9 cellular contexts compared by ENCODE assay signal in genomic region chr4:76197001-76197743, GRCh38. TPM values are rescaled to one million over a fixed set of nuclear protein-coding genes. Genes with fewer than 3 reads are reported as not detected.
A peak's percentile ranks its signal among the peaks of the same experiment; 100 is the strongest.
DNase-seq lines count a peak whose midpoint lies in the region; ATAC-seq and TF ChIP-seq lines count a peak whose summit lies in the region.
"Had no signal": no experiment of that assay in that cellular context is flagged by ENCODE, and none has a peak within 500 bp of the region (broad histone marks: within the 10 kb centered on the region; RNA-seq: fewer than 3 reads in every experiment).

No MANE protein-coding gene starts in this region.

- H3K9ac ChIP-seq in mammary epithelial cell (ENCODE audit: insufficient read depth, low read length) = peak overlapping the region; percentile 51
- no peak overlapping the region for H3K9ac ChIP-seq in muscle layer of colon (ENCODE audit: low read length)

- H3K4me3 ChIP-seq in mammary epithelial cell (replicated peaks in 1 of 3; ENCODE audit: insufficient read depth in 1 of 3, low read depth in 2 of 3, low read length in 3 of 3) = no peak overlapping the region
- no peak overlapping the region for H3K4me3 ChIP-seq in muscle layer of colon (ENCODE audit: low read depth in 1 of 2, low read length in 2 of 2)
- H3K4me3 ChIP-seq in transverse colon = no peak overlapping the region

- no peaks in the 10 kb centered on the region for H3K27me3 Mint-ChIP-seq in activated CD4-positive, alpha-beta T cell treated with anti-CD3 and anti-CD28 coated beads, Interleukin-2, amount 10 ng/mL, durations not matched to agents 7 days and 5 days
- H3K27me3 Mint-ChIP-seq in activated CD4-positive, alpha-beta T cell treated with anti-CD3 and anti-CD28 coated beads, Interleukin-2, amount 10 ng/mL, durations not matched to agents 24 days and 14 days = no peaks in the 10 kb centered on the region

- intact Hi-C loops in activated CD4-positive, alpha-beta T cell treated with anti-CD3 and anti-CD28 coated beads, Interleukin-2, amount 10 ng/mL, durations not matched to agents 24 days and 14 days (cut with micrococcal nuclease) = loop anchor here (5.0 kb wide), 1 partner anchor 105 kb away; no protein-coding TSS in a partner anchor
- intact Hi-C loops in mammary epithelial cell (cut with micrococcal nuclease) (no loop called here), transverse colon (cut with DNase I; ENCODE audit: low total_unique reads) (no loop called here)

- H2AFZ ChIP-seq in mammary epithelial cell (ENCODE audit: low read depth, low read length) = no peak overlapping the region

- ATAC-seq in GM21786 (IDR thresholded peaks at IDR 0.05; ENCODE audit: unreplicated experiment) = no peak

- H3K79me2 ChIP-seq in mammary epithelial cell (ENCODE audit: insufficient read depth, low read length) = peaks cover 62% of the 10 kb centered on the region

- H3K27me3 ChIP-seq in mammary epithelial cell (ENCODE audit: insufficient read depth, low read length) (no peaks in the 10 kb centered on the region), muscle layer of colon (ENCODE audit: control insufficient read depth in 1 of 2, insufficient read depth in 2 of 2, low read length in 2 of 2) (no peaks in the 10 kb centered on the region), transverse colon (no peaks in the 10 kb centered on the region)

- in situ Hi-C loops in mammary epithelial cell (cut with MboI; ENCODE audit: low sequenced_read_pairs in 2 of 2) = loop anchor here in 1 of 2 donors (25.0 kb wide), 1 partner anchor 115 kb away; the partner anchor contains the start of gene STBD1
- in situ Hi-C loops in transverse colon (cut with MboI; ENCODE audit: low pct_ligation_motif_present in 1 of 4, low pct_unique_long_range_greater_than_20kb in 1 of 4, low sequenced_read_pairs in 3 of 4) = loop anchor here in 2 of 4 donors (25.0 kb wide), 2 partner anchors 165 to 315 kb away; no protein-coding TSS in a partner anchor
- in situ Hi-C loops in GM13977 (cut with MboI; ENCODE audit: low pct_unique_long_range_greater_than_20kb, low sequenced_read_pairs, unreplicated experiment) = no loop called here

- dilution Hi-C loops in mammary epithelial cell (cut with HindIII; ENCODE audit: low sequenced_read_pairs) = no loop called here

- H3K36me3 ChIP-seq in mammary epithelial cell (ENCODE audit: insufficient read depth, low read length) (peaks cover 6% of the 10 kb centered on the region), muscle layer of colon (ENCODE audit: insufficient read depth, low read length) (peaks cover 30% of the 10 kb centered on the region), transverse colon (peaks cover 0 to 23% (median 8%) of the 10 kb centered on the region in 4 donors)

- H3K4me1 Mint-ChIP-seq in activated CD4-positive, alpha-beta T cell treated with anti-CD3 and anti-CD28 coated beads, Interleukin-2, amount 10 ng/mL, durations not matched to agents 7 days and 5 days = peaks cover 33% of the 10 kb centered on the region
- H3K4me1 Mint-ChIP-seq in activated CD4-positive, alpha-beta T cell treated with anti-CD3 and anti-CD28 coated beads, Interleukin-2, amount 10 ng/mL, durations not matched to agents 24 days and 14 days = peaks cover 24% of the 10 kb centered on the region

- no TSS peak for BruUV-seq in mammary epithelial cell (replicated peaks; lab: Mats Ljungman, UMichigan)

- TF ChIP-seq CTCF in mammary epithelial cell (conservative IDR thresholded peaks at IDR 0.05 in 1 of 2, IDR thresholded peaks at IDR 0.05 in 1 of 2; ENCODE audit: extremely low read depth in 1 of 2, insufficient read depth in 1 of 2, low read depth in 1 of 2, low read length in 2 of 2) (no peak), transverse colon (IDR thresholded peaks at IDR 0.05) (no peak), GM13977 (IDR thresholded peaks at IDR 0.05; ENCODE audit: extremely low read depth, insufficient read depth, missing control alignments) (no peak)

- peak overlapping the region; percentile 9 for H3K27ac Mint-ChIP-seq in activated CD4-positive, alpha-beta T cell treated with anti-CD3 and anti-CD28 coated beads, Interleukin-2, amount 10 ng/mL, durations not matched to agents 7 days and 5 days
- no peak overlapping the region for H3K27ac Mint-ChIP-seq in activated CD4-positive, alpha-beta T cell treated with anti-CD3 and anti-CD28 coated beads, Interleukin-2, amount 10 ng/mL, durations not matched to agents 24 days and 14 days

- peak overlapping the region; percentile 70 for H3K27ac ChIP-seq in mammary epithelial cell (ENCODE audit: insufficient read depth, low read depth, low read length)
- peak overlapping the region; percentile 79 for H3K27ac ChIP-seq in muscle layer of colon (ENCODE audit: low read depth, low read length)
- peak overlapping the region; percentile 79 to 92 (median 88) for H3K27ac ChIP-seq in transverse colon

- DNase-seq in activated CD4-positive, alpha-beta T cell treated with anti-CD3 and anti-CD28 coated beads, Interleukin-2, amount 10 ng/mL, durations not matched to agents 7 days and 5 days = no peak
- no peak for DNase-seq in activated CD4-positive, alpha-beta T cell treated with anti-CD3 and anti-CD28 coated beads, Interleukin-2, amount 10 ng/mL, durations not matched to agents 24 days and 14 days
- DNase-seq in mammary epithelial cell = peak; percentile 60
- no peak for DNase-seq in transverse colon
- no peak for DNase-seq in NCI-H2107 (lab: John Stamatoyannopoulos, UW)
- no peak for DNase-seq in GM13977 (ENCODE audit: low spot score)

- H3K4me1 ChIP-seq in mammary epithelial cell (ENCODE audit: insufficient read depth, low read length) = peaks cover 67% of the 10 kb centered on the region
- H3K4me1 ChIP-seq in muscle layer of colon (ENCODE audit: insufficient read depth, low read length) = peaks cover 60% of the 10 kb centered on the region
- peaks cover 55 to 96% (median 77%) of the 10 kb centered on the region in 4 donors for H3K4me1 ChIP-seq in transverse colon

- H3K4me2 ChIP-seq in mammary epithelial cell (ENCODE audit: insufficient read depth, low read depth, low read length) = peak overlapping the region; percentile 57

- H3K4me3 Mint-ChIP-seq in activated CD4-positive, alpha-beta T cell treated with anti-CD3 and anti-CD28 coated beads, Interleukin-2, amount 10 ng/mL, durations not matched to agents 7 days and 5 days = no peak overlapping the region
- H3K4me3 Mint-ChIP-seq in activated CD4-positive, alpha-beta T cell treated with anti-CD3 and anti-CD28 coated beads, Interleukin-2, amount 10 ng/mL, durations not matched to agents 24 days and 14 days = no peak overlapping the region

- no peaks in the 10 kb centered on the region for H4K20me1 ChIP-seq in mammary epithelial cell (ENCODE audit: insufficient read depth, low read length)

- no peak for TF ChIP-seq EP300 in transverse colon (IDR thresholded peaks at IDR 0.05; ENCODE audit: low read depth)

- CTCF ChIA-PET in activated CD4-positive, alpha-beta T cell treated with anti-CD3 and anti-CD28 coated beads, Interleukin-2, amount 10 ng/mL, durations not matched to agents 7 days and 5 days (lab: Charles Lee) = no interaction called here
- CTCF ChIA-PET in mammary epithelial cell (lab: Charles Lee; ENCODE audit: low non-redundant PET) = no interaction called here

- no peak for TF ChIP-seq POLR2A in transverse colon (IDR thresholded peaks at IDR 0.05)

- POLR2A ChIA-PET in activated CD4-positive, alpha-beta T cell treated with anti-CD3 and anti-CD28 coated beads, Interleukin-2, amount 10 ng/mL, durations not matched to agents 7 days and 5 days (lab: Charles Lee) = no interaction called here

- WGBS in mammary epithelial cell (ENCODE audit: low coverage, missing lambda C conversion rate) = 47% methylated on average over 10 of the region's 10 CpGs
- 23 to 61% methylated on average over 2 to 10 of the region's 10 CpGs for WGBS in transverse colon (ENCODE audit: low coverage in 1 of 2), 2 donors

- peaks cover 5% of the 10 kb centered on the region for H3K9me3 Mint-ChIP-seq in activated CD4-positive, alpha-beta T cell treated with anti-CD3 and anti-CD28 coated beads, Interleukin-2, amount 10 ng/mL, durations not matched to agents 7 days and 5 days
- H3K9me3 Mint-ChIP-seq in activated CD4-positive, alpha-beta T cell treated with anti-CD3 and anti-CD28 coated beads, Interleukin-2, amount 10 ng/mL, durations not matched to agents 24 days and 14 days = peaks cover 5% of the 10 kb centered on the region

- peaks cover 29% of the 10 kb centered on the region for H3K36me3 Mint-ChIP-seq in activated CD4-positive, alpha-beta T cell treated with anti-CD3 and anti-CD28 coated beads, Interleukin-2, amount 10 ng/mL, durations not matched to agents 7 days and 5 days (ENCODE audit: low read depth)
- H3K36me3 Mint-ChIP-seq in activated CD4-positive, alpha-beta T cell treated with anti-CD3 and anti-CD28 coated beads, Interleukin-2, amount 10 ng/mL, durations not matched to agents 24 days and 14 days (ENCODE audit: low read depth) = peaks cover 14% of the 10 kb centered on the region

- H3K9me3 ChIP-seq in mammary epithelial cell (replicated peaks; ENCODE audit: insufficient read depth, low read length) = no peaks in the 10 kb centered on the region
- H3K9me3 ChIP-seq in muscle layer of colon (ENCODE audit: low read length) = no peaks in the 10 kb centered on the region
- no peaks in the 10 kb centered on the region for H3K9me3 ChIP-seq in transverse colon

RNA-seq across cellular contexts. Expression of gene SCARB2, which starts 16.5 kb away (rescaled TPM):
- total RNA-seq in activated CD4-positive, alpha-beta T cell treated with anti-CD3 and anti-CD28 coated beads, Interleukin-2, amount 10 ng/mL, durations not matched to agents 7 days and 5 days = 10 to 100 TPM; 17.0 to 17.8 TPM
- 1.5 and 1.7 TPM in 2 replicates for total RNA-seq in activated CD4-positive, alpha-beta T cell treated with anti-CD3 and anti-CD28 coated beads, Interleukin-2, amount 10 ng/mL, durations not matched to agents 24 days and 14 days
- total RNA-seq in mammary epithelial cell = 100 to 1,000 TPM in 1 of 2 donors, 10 to 100 TPM in 1; 75.6 to 103 TPM
- polyA plus RNA-seq in mammary epithelial cell = 41.9 TPM
- 131 TPM for polyA minus RNA-seq in mammary epithelial cell
- total RNA-seq in transverse colon = 100 to 1,000 TPM; 139 to 210 (median 194) TPM

RNA-seq across cellular contexts. Expression of gene NUP54, which starts 49.0 kb away (rescaled TPM):
- 10 to 100 TPM; 50.3 to 52.5 TPM for total RNA-seq in activated CD4-positive, alpha-beta T cell treated with anti-CD3 and anti-CD28 coated beads, Interleukin-2, amount 10 ng/mL, durations not matched to agents 7 days and 5 days
- total RNA-seq in activated CD4-positive, alpha-beta T cell treated with anti-CD3 and anti-CD28 coated beads, Interleukin-2, amount 10 ng/mL, durations not matched to agents 24 days and 14 days = 72.6 and 75.1 TPM in 2 replicates
- 10 to 100 TPM; 45.3 to 48.6 TPM for total RNA-seq in mammary epithelial cell
- polyA plus RNA-seq in mammary epithelial cell = 29.6 TPM
- polyA minus RNA-seq in mammary epithelial cell = 47.1 TPM
- 100 to 1,000 TPM in 1 of 4 donors, 10 to 100 TPM in 2, 1 to 10 TPM in 1; 7.0 to 142 (median 29.2) TPM for total RNA-seq in transverse colon

RNA-seq across cellular contexts. Expression of gene FAM47E, which starts 54.3 kb away (rescaled TPM):
- under 1 TPM in 1 of 2 experiments, not detected in 1; 0.17 TPM for total RNA-seq in activated CD4-positive, alpha-beta T cell treated with anti-CD3 and anti-CD28 coated beads, Interleukin-2, amount 10 ng/mL, durations not matched to agents 7 days and 5 days
- not detected in 2 replicates for total RNA-seq in activated CD4-positive, alpha-beta T cell treated with anti-CD3 and anti-CD28 coated beads, Interleukin-2, amount 10 ng/mL, durations not matched to agents 24 days and 14 days
- 1 to 10 TPM in 1 of 2 donors, under 1 TPM in 1; 0.80 to 1.5 TPM for total RNA-seq in mammary epithelial cell
- 0.23 TPM for polyA plus RNA-seq in mammary epithelial cell
- not detected for polyA minus RNA-seq in mammary epithelial cell
- total RNA-seq in transverse colon = 1 to 10 TPM in 3 of 4 donors, under 1 TPM in 1; 0.20 to 7.8 (median 2.8) TPM
- total RNA-seq: OCI-LY7 had no signal

Comparison
In these comparisons a context has a peak if more than half of its experiments do, and no peak if none do; other contexts are left out.
1. RNA of gene SCARB2, which starts 16.5 kb away (total RNA-seq): 139 to 210 TPM in transverse colon and 75.6 to 103 TPM in mammary epithelial cell; 17.0 to 17.8 TPM in activated CD4-positive, alpha-beta T cell treated with anti-CD3 and anti-CD28 coated beads, Interleukin-2, amount 10 ng/mL, durations not matched to agents 7 days and 5 days and 1.5 to 1.7 TPM in activated CD4-positive, alpha-beta T cell treated with anti-CD3 and anti-CD28 coated beads, Interleukin-2, amount 10 ng/mL, durations not matched to agents 24 days and 14 days; every median in the first group is over 4 times any median in the second.
2. Peak in every context shown above with its lines, with median percentiles within 50 percentile points of each other: H3K27ac ChIP-seq.